ENCODE assay signal across 1 cellular context in genomic region chr6:31901415-31901952, GRCh38.
TF ChIP-seq lines count a peak whose summit lies in the region.

No MANE protein-coding gene starts in this region.

TF ChIP-seq in HEK293, 187 proteins besides CTCF, POLR2A, EP300 and RAD21 (continued from another document):
- TF ChIP-seq, protein P1, sequence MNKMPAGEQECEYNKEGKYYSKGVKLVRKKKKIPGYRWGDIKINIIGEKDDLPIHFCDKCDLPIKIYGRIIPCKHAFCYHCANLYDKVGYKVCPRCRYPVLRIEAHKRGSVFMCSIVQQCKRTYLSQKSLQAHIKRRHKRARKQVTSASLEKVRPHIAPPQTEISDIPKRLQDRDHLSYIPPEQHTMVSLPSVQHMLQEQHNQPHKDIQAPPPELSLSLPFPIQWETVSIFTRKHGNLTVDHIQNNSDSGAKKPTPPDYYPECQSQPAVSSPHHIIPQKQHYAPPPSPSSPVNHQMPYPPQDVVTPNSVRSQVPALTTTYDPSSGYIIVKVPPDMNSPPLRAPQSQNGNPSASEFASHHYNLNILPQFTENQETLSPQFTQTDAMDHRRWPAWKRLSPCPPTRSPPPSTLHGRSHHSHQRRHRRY (tag by site-specific recombination; IDR thresholded peaks at IDR 0.05), result no peak
- no peak for TF ChIP-seq ZNF335 (tag by site-specific recombination; conservative IDR thresholded peaks at IDR 0.05)
- no peak for TF ChIP-seq RBAK (tag by site-specific recombination; IDR thresholded peaks at IDR 0.05)
- TF ChIP-seq ZNF785 (tag by site-specific recombination; IDR thresholded peaks at IDR 0.05), result no peak
- no peak for TF ChIP-seq ZNF23 (tag by site-specific recombination; IDR thresholded peaks at IDR 0.05; ENCODE audit: borderline replicate concordance)
- TF ChIP-seq GLIS1 (tag by site-specific recombination; IDR thresholded peaks at IDR 0.05), result no peak
- TF ChIP-seq SP3 (tag by site-specific recombination; IDR thresholded peaks at IDR 0.05), result peak; percentile 47
- TF ChIP-seq, protein P2, sequence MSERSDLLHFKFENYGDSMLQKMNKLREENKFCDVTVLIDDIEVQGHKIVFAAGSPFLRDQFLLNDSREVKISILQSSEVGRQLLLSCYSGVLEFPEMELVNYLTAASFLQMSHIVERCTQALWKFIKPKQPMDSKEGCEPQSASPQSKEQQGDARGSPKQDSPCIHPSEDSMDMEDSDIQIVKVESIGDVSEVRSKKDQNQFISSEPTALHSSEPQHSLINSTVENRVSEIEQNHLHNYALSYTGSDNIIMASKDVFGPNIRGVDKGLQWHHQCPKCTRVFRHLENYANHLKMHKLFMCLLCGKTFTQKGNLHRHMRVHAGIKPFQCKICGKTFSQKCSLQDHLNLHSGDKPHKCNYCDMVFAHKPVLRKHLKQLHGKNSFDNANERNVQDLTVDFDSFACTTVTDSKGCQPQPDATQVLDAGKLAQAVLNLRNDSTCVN (tag by site-specific recombination; optimal IDR thresholded peaks at IDR 0.05), result peak; percentile 3
- no peak for TF ChIP-seq ZNF394 (tag by site-specific recombination; IDR thresholded peaks at IDR 0.05; ENCODE audit: borderline replicate concordance)
- TF ChIP-seq, protein P3, sequence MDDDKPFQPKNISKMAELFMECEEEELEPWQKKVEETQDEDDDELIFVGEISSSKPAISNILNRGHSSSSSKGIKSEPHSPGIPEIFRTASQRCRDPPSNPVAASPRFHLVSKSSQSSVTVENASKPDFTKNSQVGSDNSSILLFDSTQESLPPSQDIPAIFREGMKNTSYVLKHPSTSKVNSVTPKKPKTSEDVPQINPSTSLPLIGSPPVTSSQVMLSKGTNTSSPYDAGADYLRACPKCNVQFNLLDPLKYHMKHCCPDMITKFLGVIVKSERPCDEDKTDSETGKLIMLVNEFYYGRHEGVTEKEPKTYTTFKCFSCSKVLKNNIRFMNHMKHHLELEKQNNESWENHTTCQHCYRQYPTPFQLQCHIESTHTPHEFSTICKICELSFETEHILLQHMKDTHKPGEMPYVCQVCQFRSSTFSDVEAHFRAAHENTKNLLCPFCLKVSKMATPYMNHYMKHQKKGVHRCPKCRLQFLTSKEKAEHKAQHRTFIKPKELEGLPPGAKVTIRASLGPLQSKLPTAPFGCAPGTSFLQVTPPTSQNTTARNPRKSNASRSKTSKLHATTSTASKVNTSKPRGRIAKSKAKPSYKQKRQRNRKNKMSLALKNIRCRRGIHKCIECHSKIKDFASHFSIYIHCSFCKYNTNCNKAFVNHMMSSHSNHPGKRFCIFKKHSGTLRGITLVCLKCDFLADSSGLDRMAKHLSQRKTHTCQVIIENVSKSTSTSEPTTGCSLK (tag by site-specific recombination; IDR thresholded peaks at IDR 0.05), result no peak
- peak; percentile 24; the same call in 1 of the 2 replicates for TF ChIP-seq GLIS2 (tag by site-specific recombination; IDR thresholded peaks at IDR 0.05)
- 0 out of 2 replicates have a peak, but pooled peaks have one; percentile 24 for TF ChIP-seq KLF1 (tag by site-specific recombination; IDR thresholded peaks at IDR 0.05)
- no peak for TF ChIP-seq ZNF132 (tag by site-specific recombination; IDR thresholded peaks at IDR 0.05; ENCODE audit: borderline replicate concordance)
- TF ChIP-seq, protein P4, sequence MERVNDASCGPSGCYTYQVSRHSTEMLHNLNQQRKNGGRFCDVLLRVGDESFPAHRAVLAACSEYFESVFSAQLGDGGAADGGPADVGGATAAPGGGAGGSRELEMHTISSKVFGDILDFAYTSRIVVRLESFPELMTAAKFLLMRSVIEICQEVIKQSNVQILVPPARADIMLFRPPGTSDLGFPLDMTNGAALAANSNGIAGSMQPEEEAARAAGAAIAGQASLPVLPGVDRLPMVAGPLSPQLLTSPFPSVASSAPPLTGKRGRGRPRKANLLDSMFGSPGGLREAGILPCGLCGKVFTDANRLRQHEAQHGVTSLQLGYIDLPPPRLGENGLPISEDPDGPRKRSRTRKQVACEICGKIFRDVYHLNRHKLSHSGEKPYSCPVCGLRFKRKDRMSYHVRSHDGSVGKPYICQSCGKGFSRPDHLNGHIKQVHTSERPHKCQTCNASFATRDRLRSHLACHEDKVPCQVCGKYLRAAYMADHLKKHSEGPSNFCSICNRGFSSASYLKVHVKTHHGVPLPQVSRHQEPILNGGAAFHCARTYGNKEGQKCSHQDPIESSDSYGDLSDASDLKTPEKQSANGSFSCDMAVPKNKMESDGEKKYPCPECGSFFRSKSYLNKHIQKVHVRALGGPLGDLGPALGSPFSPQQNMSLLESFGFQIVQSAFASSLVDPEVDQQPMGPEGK (tag by site-specific recombination; IDR thresholded peaks at IDR 0.05), result peak; percentile 49; the same call in 1 of the 2 replicates
- TF ChIP-seq, protein P5, sequence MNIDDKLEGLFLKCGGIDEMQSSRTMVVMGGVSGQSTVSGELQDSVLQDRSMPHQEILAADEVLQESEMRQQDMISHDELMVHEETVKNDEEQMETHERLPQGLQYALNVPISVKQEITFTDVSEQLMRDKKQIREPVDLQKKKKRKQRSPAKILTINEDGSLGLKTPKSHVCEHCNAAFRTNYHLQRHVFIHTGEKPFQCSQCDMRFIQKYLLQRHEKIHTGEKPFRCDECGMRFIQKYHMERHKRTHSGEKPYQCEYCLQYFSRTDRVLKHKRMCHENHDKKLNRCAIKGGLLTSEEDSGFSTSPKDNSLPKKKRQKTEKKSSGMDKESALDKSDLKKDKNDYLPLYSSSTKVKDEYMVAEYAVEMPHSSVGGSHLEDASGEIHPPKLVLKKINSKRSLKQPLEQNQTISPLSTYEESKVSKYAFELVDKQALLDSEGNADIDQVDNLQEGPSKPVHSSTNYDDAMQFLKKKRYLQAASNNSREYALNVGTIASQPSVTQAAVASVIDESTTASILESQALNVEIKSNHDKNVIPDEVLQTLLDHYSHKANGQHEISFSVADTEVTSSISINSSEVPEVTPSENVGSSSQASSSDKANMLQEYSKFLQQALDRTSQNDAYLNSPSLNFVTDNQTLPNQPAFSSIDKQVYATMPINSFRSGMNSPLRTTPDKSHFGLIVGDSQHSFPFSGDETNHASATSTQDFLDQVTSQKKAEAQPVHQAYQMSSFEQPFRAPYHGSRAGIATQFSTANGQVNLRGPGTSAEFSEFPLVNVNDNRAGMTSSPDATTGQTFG (tag by site-specific recombination; IDR thresholded peaks at IDR 0.05; ENCODE audit: borderline replicate concordance), result no peak
- TF ChIP-seq ZNF621 (tag by site-specific recombination; IDR thresholded peaks at IDR 0.05), result no peak
- TF ChIP-seq REPIN1 (tag by site-specific recombination; IDR thresholded peaks at IDR 0.05; ENCODE audit: low read depth), result no peak
- TF ChIP-seq KLF9 (tag by site-specific recombination; IDR thresholded peaks at IDR 0.05; ENCODE audit: low read depth), result peak; percentile 99
- no peak for TF ChIP-seq ZNF121 (tag by site-specific recombination; IDR thresholded peaks at IDR 0.05)
- peak; percentile 84 for TF ChIP-seq ZNF341 (tag by site-specific recombination; IDR thresholded peaks at IDR 0.05; ENCODE audit: low read depth)
- TF ChIP-seq KLF8 (tag by site-specific recombination; IDR thresholded peaks at IDR 0.05), result peak; percentile 26; the same call in 1 of the 2 replicates
- no peak for TF ChIP-seq ZNF416 (tag by site-specific recombination; IDR thresholded peaks at IDR 0.05)
- no peak for TF ChIP-seq ZNF670 (tag by site-specific recombination; IDR thresholded peaks at IDR 0.05; ENCODE audit: low read depth)
- TF ChIP-seq ZFP3 (tag by site-specific recombination; IDR thresholded peaks at IDR 0.05; ENCODE audit: low read depth), result no peak
- TF ChIP-seq SP2 (tag by site-specific recombination; IDR thresholded peaks at IDR 0.05), result peak; percentile 26
- no peak for TF ChIP-seq PRDM1 (tag by site-specific recombination; IDR thresholded peaks at IDR 0.05)
